9 cellular contexts compared by ENCODE assay signal in the genomic region with DNA sequence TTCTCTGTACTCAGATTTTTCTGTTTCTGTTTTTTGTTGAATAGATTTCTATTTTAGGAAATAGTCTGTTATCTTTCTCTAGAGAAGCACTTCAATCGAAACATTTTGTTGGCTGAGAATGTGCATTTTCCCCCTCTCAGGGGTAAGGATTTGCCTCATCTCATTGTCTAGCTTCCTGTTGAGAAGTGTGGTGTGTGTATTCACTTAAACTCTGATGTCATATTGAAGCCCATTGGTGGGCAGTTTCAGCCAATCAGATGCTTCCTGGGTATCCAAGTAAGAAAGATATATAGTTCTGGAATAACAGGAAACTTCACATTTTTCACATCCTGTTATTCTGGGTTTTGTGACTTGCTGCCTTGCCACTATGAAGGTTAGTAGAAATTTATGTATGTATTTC.
DNase-seq lines count a peak whose midpoint lies in the region; ATAC-seq and TF ChIP-seq lines count a peak whose summit lies in the region.
"Had no signal": no experiment of that assay in that cellular context is flagged by ENCODE, and none has a peak within 500 bp of the region (broad histone marks: within the 10 kb centered on the region; RNA-seq: fewer than 3 reads in every experiment).

No MANE protein-coding gene starts in this region.

- H3K27ac Mint-ChIP-seq in activated CD8-positive, alpha-beta T cell treated with anti-CD3 and anti-CD28 coated beads for 36 hours: peak overlapping the region; percentile 45

- no peak overlapping the region for H3K4me3 ChIP-seq in thyroid gland (replicated peaks in 1 of 3)

- TF ChIP-seq POLR2A in thyroid gland (IDR thresholded peaks at IDR 0.05): no peak

- H3K27me3 ChIP-seq in thyroid gland: no peaks in the 10 kb centered on the region

- H3K27ac ChIP-seq in thyroid gland: peak overlapping the region in 2 of 3 donors; percentile 33 to 47
- H3K27ac ChIP-seq: VCaP had no signal

- peak; percentile 75 for ATAC-seq in HG03520 (IDR thresholded peaks at IDR 0.05; ENCODE audit: unreplicated experiment)
- peak; percentile 77 for ATAC-seq in activated CD8-positive, alpha-beta T cell treated with anti-CD3 and anti-CD28 coated beads for 36 hours
- ATAC-seq in left ventricle myocardium superior: peak; percentile 77

- CTCF ChIA-PET in activated CD8-positive, alpha-beta T cell treated with anti-CD3 and anti-CD28 coated beads for 36 hours (lab: Charles Lee): interaction anchor here (0.9 to 2.5 kb wide), 5 partner anchors 9 to 135 kb away, joined by 3 to 11 read pairs (median 5); no protein-coding TSS in a partner anchor

- TF ChIP-seq CTCF in GM20000 (IDR thresholded peaks at IDR 0.05; ENCODE audit: extremely low read depth, missing control alignments) (no peak), thyroid gland (IDR thresholded peaks at IDR 0.05) (no peak)
- no peak for TF ChIP-seq CTCF in activated CD8-positive, alpha-beta T cell treated with anti-CD3 and anti-CD28 coated beads for 36 hours (IDR thresholded peaks at IDR 0.05)

- no peaks in the 10 kb centered on the region for H3K36me3 ChIP-seq in thyroid gland

- 6% methylated on average over 1 of the region's 1 CpG for WGBS in thyroid gland, 2 donors

- POLR2A ChIA-PET in activated CD8-positive, alpha-beta T cell treated with anti-CD3 and anti-CD28 coated beads for 36 hours (lab: Charles Lee): interaction anchor here (1.5 kb wide), 1 partner anchor 13 kb away, joined by 6 read pairs; no protein-coding TSS in a partner anchor

- H3K9me3 ChIP-seq in thyroid gland: no peaks in the 10 kb centered on the region

- no peaks in the 10 kb centered on the region for H3K27me3 Mint-ChIP-seq in activated CD8-positive, alpha-beta T cell treated with anti-CD3 and anti-CD28 coated beads for 36 hours

- peaks cover 35 to 53% of the 10 kb centered on the region in 2 donors for H3K4me1 ChIP-seq in thyroid gland

- intact Hi-C loops in activated CD8-positive, alpha-beta T cell treated with anti-CD3 and anti-CD28 coated beads for 36 hours (cut with micrococcal nuclease): loop anchor here (10.0 kb wide), 1 partner anchor 138 kb away; no protein-coding TSS in a partner anchor
- intact Hi-C loops in left ventricle myocardium superior (cut with micrococcal nuclease): no loop called here
- intact Hi-C loops in thyroid gland (cut with DNase I): no loop called here

- H3K4me3 Mint-ChIP-seq in activated CD8-positive, alpha-beta T cell treated with anti-CD3 and anti-CD28 coated beads for 36 hours: no peak overlapping the region

- peaks cover 57% of the 10 kb centered on the region for H3K4me1 Mint-ChIP-seq in activated CD8-positive, alpha-beta T cell treated with anti-CD3 and anti-CD28 coated beads for 36 hours (ENCODE audit: low read depth)

- peaks cover 30% of the 10 kb centered on the region for H3K36me3 Mint-ChIP-seq in activated CD8-positive, alpha-beta T cell treated with anti-CD3 and anti-CD28 coated beads for 36 hours (ENCODE audit: low read depth)

- in situ Hi-C loops in G401 (cut with HindIII; ENCODE audit: low sequenced_read_pairs): no loop called here

- peaks cover 5% of the 10 kb centered on the region for H3K9me3 Mint-ChIP-seq in activated CD8-positive, alpha-beta T cell treated with anti-CD3 and anti-CD28 coated beads for 36 hours

- DNase-seq in G401 (ENCODE audit: low spot score) (peak; percentile 67), GM20000 (ENCODE audit: low spot score) (peak; percentile 73), left ventricle myocardium superior (no peak), thyroid gland (no peak), NOMO-1 treated with dmso at 0.1 percent for 144 hours (lab: John Stamatoyannopoulos, UW; ENCODE audit: unreplicated experiment) (no peak), DMS114 treated with DMSO at 0.1 percent for 48 hours (lab: John Stamatoyannopoulos, UW; ENCODE audit: unreplicated experiment) (no peak)
- DNase-seq in activated CD8-positive, alpha-beta T cell treated with anti-CD3 and anti-CD28 coated beads for 36 hours: peak; percentile 51

Comparison
In these comparisons a context has a peak if more than half of its experiments do, and no peak if none do; other contexts are left out.
1. DNase-seq: peak in G401 (single experiment), GM20000 (single experiment) and activated CD8-positive, alpha-beta T cell treated with anti-CD3 and anti-CD28 coated beads for 36 hours (single experiment); none in left ventricle myocardium superior (single experiment), thyroid gland (0 of 2), NOMO-1 treated with dmso at 0.1 percent for 144 hours (single experiment) and DMS114 treated with DMSO at 0.1 percent for 48 hours (single experiment).
2. Peak in every context shown above with its lines, with median percentiles within 50 percentile points of each other: ATAC-seq.